27 cellular contexts compared by ENCODE assay signal in the genomic region with DNA sequence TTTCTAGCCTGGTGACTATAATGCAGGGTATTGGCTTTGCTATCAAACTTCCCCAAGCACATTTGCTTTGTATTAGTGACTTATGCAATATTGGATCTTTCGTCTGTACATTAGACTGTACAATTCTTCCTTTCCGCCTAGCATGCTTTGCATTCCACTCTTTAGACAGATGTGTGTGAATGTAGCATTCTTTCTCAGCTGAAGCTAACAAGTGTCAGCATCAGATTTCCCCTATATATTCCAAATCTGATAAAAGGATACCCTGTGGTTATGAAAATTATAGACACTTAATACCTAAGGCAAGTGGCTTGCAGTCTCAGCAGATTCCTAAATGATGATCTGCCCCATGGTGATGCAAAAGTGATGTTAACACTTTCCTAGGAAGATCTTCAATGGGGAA.
"Had no signal": no experiment of that assay in that cellular context is flagged by ENCODE, and none has a peak within 500 bp of the region (broad histone marks: within the 10 kb centered on the region; RNA-seq: fewer than 3 reads in every experiment).

No MANE protein-coding gene starts in this region.

- DNase-seq: naive thymus-derived CD8-positive, alpha-beta T cell; nephron progenitor cell; nucleus accumbens; pancreas; posterior cingulate gyrus; psoas muscle; right cardiac atrium; right lobe of liver; sigmoid colon; spleen; stimulated activated CD4-positive, alpha-beta T cell treated with anti-CD3 and anti-CD28 coated beads, Interleukin-12 subunit alpha, Interleukin-12 subunit beta, amount 100 ng/mL, for 4 hours; stimulated activated CD4-positive, alpha-beta T cell treated with anti-CD3 and anti-CD28 coated beads, Interleukin-1b, Interleukin-23, amount 100 ng/mL, for 48 hours; stimulated activated CD4-positive, alpha-beta T cell treated with anti-CD3 and anti-CD28 coated beads, Interleukin-4, amount 100 ng/mL, for 1 hour; stimulated activated naive B cell treated with anti-CD40 and anti-IgM and Interleukin-4, amounts not matched to agents 10 μg/mL and 1 μg/mL and 100 μg/mL, for 72 hours; stimulated activated naive CD4-positive, alpha-beta T cell treated with Interleukin-2 at 50 U/mL for 16 hours; stomach; thyroid gland; trophoblast cell; upper lobe of left lung had no signal

- H3K4me3 ChIP-seq: pancreas, psoas muscle, right lobe of liver, sigmoid colon, skin epidermis, smooth muscle cell, spleen, stomach, thoracic aorta, thyroid gland, tibial nerve, upper lobe of left lung, vagina had no signal

- ATAC-seq: naive thymus-derived CD8-positive, alpha-beta T cell; natural killer cell treated with Interleukin-12 subunit alpha and Interleukin-12 subunit beta and Interleukin-15 and Interleukin-18, amount 100 ng/mL, for 72 hours; pancreas; psoas muscle; right cardiac atrium; right lobe of liver; stimulated activated effector memory CD8-positive, alpha-beta T cell treated with anti-CD3 and anti-CD28 coated beads, Interleukin-12 subunit alpha, Interleukin-12 subunit beta, amount 100 ng/mL, for 72 hours; stimulated activated naive B cell treated with anti-CD40 and anti-IgM and Interleukin-4, amounts not matched to agents 10 μg/mL and 1 μg/mL and 100 μg/mL, for 72 hours had no signal

- H3K27ac ChIP-seq: neutrophil, pancreas, psoas muscle, right lobe of liver, sigmoid colon, skin epidermis, spleen, stomach, thoracic aorta, thyroid gland, tibial nerve, upper lobe of left lung, vagina had no signal

- H3K9me3 ChIP-seq: neutrophil, pancreas, psoas muscle, right lobe of liver, sigmoid colon, spleen, stomach, thoracic aorta, thyroid gland, tibial nerve, upper lobe of left lung, vagina had no signal

- H3K36me3 ChIP-seq: neutrophil, pancreas, right lobe of liver, sigmoid colon, spleen, stomach, thoracic aorta, thyroid gland, tibial nerve, upper lobe of left lung, vagina had no signal

- H3K4me1 ChIP-seq: pancreas, psoas muscle, right lobe of liver, sigmoid colon, spleen, stomach, thyroid gland, upper lobe of left lung, vagina had no signal

- H3K27me3 ChIP-seq: neutrophil, pancreas, right lobe of liver, sigmoid colon, spleen, stomach, thyroid gland, tibial nerve, upper lobe of left lung, vagina had no signal

- H3K4me2 ChIP-seq: smooth muscle cell had no signal
